ENCODE assay signal across 28 cellular contexts in the genomic region with DNA sequence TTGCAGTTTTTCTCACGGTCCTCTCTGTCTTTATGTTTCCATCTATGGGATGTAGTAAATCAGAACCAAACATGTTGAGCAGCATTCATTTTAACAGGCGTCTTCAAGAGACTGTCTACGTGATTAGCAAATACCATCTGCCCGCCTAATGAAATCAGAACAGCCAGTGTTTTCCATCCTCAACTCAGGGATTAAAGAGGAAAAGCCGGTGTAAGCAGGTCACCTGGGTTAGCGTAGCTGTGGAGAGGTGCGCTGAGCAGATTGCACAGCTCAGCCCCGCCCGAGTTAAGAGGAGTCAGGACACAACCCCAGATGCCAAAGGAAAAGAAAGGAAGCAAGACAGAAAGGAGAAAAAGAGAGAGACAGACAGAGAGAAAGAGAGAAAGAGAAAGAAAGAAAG. TPM values are rescaled to one million over a fixed set of nuclear protein-coding genes. Genes with fewer than 3 reads are reported as not detected.
DNase-seq lines count a peak whose midpoint lies in the region; ATAC-seq and TF ChIP-seq lines count a peak whose summit lies in the region.
"Had no signal": no experiment of that assay in that cellular context is flagged by ENCODE, and none has a peak within 500 bp of the region (broad histone marks: within the 10 kb centered on the region; RNA-seq: fewer than 3 reads in every experiment).

No MANE protein-coding gene starts in this region.

- H3K9me3 Mint-ChIP-seq in GM23338, result no peaks in the 10 kb centered on the region

- peaks cover 13% of the 10 kb centered on the region for H3K4me1 Mint-ChIP-seq in GM23338
- H3K4me1 Mint-ChIP-seq: activated CD8-positive, alpha-beta memory T cell treated with anti-CD3 and anti-CD28 coated beads, Interleukin-2, amount 10 ng/mL, durations not matched to agents 7 days and 5 days had no signal

- H3K27me3 ChIP-seq in GM23338 (ENCODE audit: insufficient read depth) (no peaks in the 10 kb centered on the region), trophoblast cell (ENCODE audit: insufficient read depth, low read length) (no peaks in the 10 kb centered on the region), smooth muscle cell (ENCODE audit: low read depth) (no peaks in the 10 kb centered on the region)
- H3K27me3 ChIP-seq: body of pancreas, dorsolateral prefrontal cortex, ovary, spleen, transverse colon had no signal

- peaks cover 7% of the 10 kb centered on the region; the same call in 1 of the 2 replicates for H3K4me1 ChIP-seq in GM23338 (ENCODE audit: insufficient read depth)
- peaks cover 16 to 25% of the 10 kb centered on the region in 2 experiments for H3K4me1 ChIP-seq in trophoblast cell (ENCODE audit: control insufficient read depth in 1 of 2, insufficient read depth in 2 of 2, low read length in 2 of 2)
- H3K4me1 ChIP-seq in smooth muscle cell (ENCODE audit: low read depth), result no peaks in the 10 kb centered on the region
- H3K4me1 ChIP-seq: body of pancreas, transverse colon had no signal

- H4K12ac ChIP-seq in trophoblast cell (ENCODE audit: low read depth, low read length), result no peak overlapping the region

- peak overlapping the region; percentile 68 for H2BK12ac ChIP-seq in trophoblast cell (ENCODE audit: low read length)

- no peak overlapping the region for H2BK120ac ChIP-seq in trophoblast cell (ENCODE audit: insufficient read depth, low read length, poor library complexity)

- no peak overlapping the region for H4K91ac ChIP-seq in trophoblast cell (ENCODE audit: low read depth, low read length)

- no CpG with 5 or more reads among the region's 9 CpGs for WGBS in trophoblast cell (ENCODE audit: extremely low coverage, insufficient coverage, insufficient read length)
- WGBS in smooth muscle cell (ENCODE audit: low lambda C conversion rate), result 57% methylated on average over 9 of the region's 9 CpGs

- no peak for TF ChIP-seq CTCF in GM23338 (conservative IDR thresholded peaks at IDR 0.05; ENCODE audit: low read depth in 2 of 2)
- TF ChIP-seq CTCF in smooth muscle cell (IDR thresholded peaks at IDR 0.05; ENCODE audit: borderline replicate concordance, insufficient read depth, poor library complexity, severe bottlenecking), result no peak

- no peak for DNase-seq in GM23338 (ENCODE audit: low spot score)
- DNase-seq in NCI-H2171 (lab: John Stamatoyannopoulos, UW), result peak; percentile 80
- DNase-seq in amniotic epithelial cell (ENCODE audit: low read depth), result peak; percentile 23
- DNase-seq in trophoblast cell, result peak in 1 of 2 donors; percentile 27
- no peak for DNase-seq in smooth muscle cell (lab: John Stamatoyannopoulos, UW; ENCODE audit: unreplicated experiment)
- no peak for DNase-seq in COR-L47 (lab: John Stamatoyannopoulos, UW)
- DNase-seq in left colon, result no peak
- DNase-seq: activated CD8-positive, alpha-beta memory T cell treated with anti-CD3 and anti-CD28 coated beads, Interleukin-2, amount 10 ng/mL, durations not matched to agents 7 days and 5 days; activated naive CD4-positive, alpha-beta T cell treated with Interleukin-2 at 50 U/mL for 16 hours; activated T-cell treated with anti-CD3 and anti-CD28 coated beads, Interleukin-2, amount 50 U/mL, for 72 hours; body of pancreas; C1 segment of cervical spinal cord; Caco-2; cerebellar nuclear complex; EL; islet precursor cell; mucosa of descending colon; NCI-H1092; NCI-H187 treated with DMSO at 0.1 percent for 48 hours; NCI-H226; ovary; retina; SHP77 treated with DMSO at 0.1 percent for 48 hours; spleen; transverse colon had no signal

- H3K9me3 ChIP-seq in trophoblast cell (ENCODE audit: insufficient read depth, low read depth, low read length) (peaks cover 2% of the 10 kb centered on the region), smooth muscle cell (replicated peaks; ENCODE audit: low read depth) (no peaks in the 10 kb centered on the region)
- H3K9me3 ChIP-seq: body of pancreas, Caco-2, mucosa of descending colon, ovary, spleen, transverse colon had no signal

- no peak overlapping the region for H3K4ac ChIP-seq in trophoblast cell (ENCODE audit: low read depth, low read length)

- intact Hi-C loops in left colon (cut with DNase I, micrococcal nuclease), result no loop called here

- H3K23ac ChIP-seq in trophoblast cell (ENCODE audit: low read length), result no peak overlapping the region

- peaks cover 2% of the 10 kb centered on the region for H3K27me3 Mint-ChIP-seq in GM23338 (ENCODE audit: insufficient read depth, low read depth, poor library complexity)

- H4K20me1 ChIP-seq in GM23338 (replicated peaks; ENCODE audit: insufficient read depth) (no peaks in the 10 kb centered on the region), smooth muscle cell (ENCODE audit: low read depth) (no peaks in the 10 kb centered on the region)

- H3F3A ChIP-seq in GM23338 (replicated peaks; ENCODE audit: low read depth) (peaks cover 3% of the 10 kb centered on the region; the same call in 1 of the 2 replicates), smooth muscle cell (ENCODE audit: low read depth) (no peaks in the 10 kb centered on the region)

- H3K14ac ChIP-seq in trophoblast cell (ENCODE audit: low read length), result no peak overlapping the region

- no peaks in the 10 kb centered on the region for H3K36me3 Mint-ChIP-seq in GM23338 (ENCODE audit: low read depth)
- H3K36me3 Mint-ChIP-seq: activated CD8-positive, alpha-beta memory T cell treated with anti-CD3 and anti-CD28 coated beads, Interleukin-2, amount 10 ng/mL, durations not matched to agents 7 days and 5 days had no signal

- H2BK5ac ChIP-seq in trophoblast cell (ENCODE audit: low read depth, low read length, poor library complexity), result no peak overlapping the region

- no peaks in the 10 kb centered on the region for H3K36me3 ChIP-seq in GM23338 (ENCODE audit: insufficient read depth)
- H3K36me3 ChIP-seq in trophoblast cell (ENCODE audit: control insufficient read depth in 1 of 2, insufficient read depth in 2 of 2, low read length in 2 of 2), result no peaks in the 10 kb centered on the region
- no peaks in the 10 kb centered on the region for H3K36me3 ChIP-seq in smooth muscle cell (ENCODE audit: low read depth)
- H3K36me3 ChIP-seq: ovary, spleen, transverse colon had no signal

- no peak overlapping the region for H4K8ac ChIP-seq in trophoblast cell (ENCODE audit: low read depth, low read length)

- H3K79me2 ChIP-seq in GM23338 (replicated peaks; ENCODE audit: insufficient read depth) (no peaks in the 10 kb centered on the region), trophoblast cell (ENCODE audit: control insufficient read depth, insufficient read depth, low read length, poor library complexity) (no peaks in the 10 kb centered on the region), smooth muscle cell (ENCODE audit: low read depth) (no peaks in the 10 kb centered on the region)

- H3K9me2 ChIP-seq in GM23338 (ENCODE audit: insufficient read depth), result no peaks in the 10 kb centered on the region

- H3K9ac ChIP-seq in trophoblast cell (ENCODE audit: low read length), result no peak overlapping the region
- no peak overlapping the region for H3K9ac ChIP-seq in smooth muscle cell (ENCODE audit: low read depth)

- H2AFZ ChIP-seq in GM23338, result 0 out of 2 replicates have a peak overlapping the region, but pooled peaks have one; percentile 38
- no peak overlapping the region for H2AFZ ChIP-seq in trophoblast cell (ENCODE audit: insufficient read depth, low read length, poor library complexity)
- H2AFZ ChIP-seq in smooth muscle cell (ENCODE audit: low read depth), result no peak overlapping the region

- no peak overlapping the region for H3K4me3 Mint-ChIP-seq in GM23338
- H3K4me3 Mint-ChIP-seq: activated CD8-positive, alpha-beta memory T cell treated with anti-CD3 and anti-CD28 coated beads, Interleukin-2, amount 10 ng/mL, durations not matched to agents 7 days and 5 days; activated T-cell treated with anti-CD3 and anti-CD28 coated beads, Interleukin-2, amount 50 U/mL, for 72 hours had no signal

- H3K79me1 ChIP-seq in trophoblast cell (ENCODE audit: low read length), result peaks cover 11% of the 10 kb centered on the region

- ATAC-seq in GM23338 (no peak), left colon (no peak)
- ATAC-seq: activated CD8-positive, alpha-beta memory T cell treated with anti-CD3 and anti-CD28 coated beads, Interleukin-2, amount 10 ng/mL, durations not matched to agents 7 days and 5 days; activated T-cell treated with anti-CD3 and anti-CD28 coated beads, Interleukin-2, amount 50 U/mL, for 72 hours; body of pancreas; GM12878; mucosa of descending colon had no signal

- no peak overlapping the region for H3K27ac Mint-ChIP-seq in GM23338
- H3K27ac Mint-ChIP-seq: activated CD8-positive, alpha-beta memory T cell treated with anti-CD3 and anti-CD28 coated beads, Interleukin-2, amount 10 ng/mL, durations not matched to agents 7 days and 5 days; activated T-cell treated with anti-CD3 and anti-CD28 coated beads, Interleukin-2, amount 50 U/mL, for 72 hours had no signal

- H3K18ac ChIP-seq in trophoblast cell (ENCODE audit: low read length), result no peak overlapping the region

- H3K4me2 ChIP-seq in GM23338 (no peak overlapping the region), trophoblast cell (ENCODE audit: low read length) (no peak overlapping the region), smooth muscle cell (no peak overlapping the region)

- H3K27ac ChIP-seq in GM23338 (ENCODE audit: low read depth) (no peak overlapping the region), trophoblast cell (ENCODE audit: low read depth, low read length) (no peak overlapping the region), smooth muscle cell (ENCODE audit: low read depth) (no peak overlapping the region)
- H3K27ac ChIP-seq: dorsolateral prefrontal cortex, ovary, spleen, transverse colon had no signal

- no peak overlapping the region for H2AK5ac ChIP-seq in trophoblast cell (ENCODE audit: low read length)

- H3K4me3 ChIP-seq in GM23338, result no peak overlapping the region
- H3K4me3 ChIP-seq in trophoblast cell (ENCODE audit: low read depth, low read length), result no peak overlapping the region
- H3K4me3 ChIP-seq in smooth muscle cell, result no peak overlapping the region
- H3K4me3 ChIP-seq: body of pancreas, dorsolateral prefrontal cortex, GM12878, mucosa of descending colon, ovary, spleen, transverse colon had no signal

TF ChIP-seq in GM23338, 12 proteins besides CTCF, POLR2A, EP300 and RAD21 (continues in another document):
- TF ChIP-seq ZNF331 (CRISPR knock-in tag; IDR thresholded peaks at IDR 0.05; ENCODE audit: low read depth), result no peak

RNA-seq across cellular contexts. Expression of gene ANKRD33B, which starts 54.3 kb away (rescaled TPM):
- 13.0 and 15.4 TPM in 2 replicates for total RNA-seq in GM23338 (2014; rRNA removed; shearing (Covaris generic))
- polyA plus RNA-seq in GM23338 (2016; fragmentation: Nextera tagmentation; extraction: Ambion mirVana) (2.7 and 2.9 TPM in 2 replicates), smooth muscle cell (1.1 and 1.2 TPM in 2 replicates)
- 11.4 and 11.6 TPM in 2 replicates for polyA plus RNA-seq in trophoblast cell (2013)
- total RNA-seq in smooth muscle cell (2.2 TPM in 2 replicates), left colon (1 to 10 TPM in 1 of 2 donors, under 1 TPM in 1; 0.61 to 1.8 TPM)
- polyA plus RNA-seq: neural cell had no signal

Comparison
In these comparisons a context has a peak if more than half of its experiments do, and no peak if none do; other contexts are left out.
1. DNase-seq: peak in NCI-H2171 (single experiment) and amniotic epithelial cell (single experiment); none in GM23338 (single experiment), smooth muscle cell (single experiment), COR-L47 (single experiment) and left colon (0 of 2).